ENCODE assay signal across 25 cellular contexts in genomic region chr19:12526542-12526941, GRCh38. TPM values are rescaled to one million over a fixed set of nuclear protein-coding genes. Genes with fewer than 3 reads are reported as not detected.
DNase-seq lines count a peak whose midpoint lies in the region; ATAC-seq and TF ChIP-seq lines count a peak whose summit lies in the region.
"Had no signal": no experiment of that assay in that cellular context is flagged by ENCODE, and none has a peak within 500 bp of the region (broad histone marks: within the 10 kb centered on the region; RNA-seq: fewer than 3 reads in every experiment).

No MANE protein-coding gene starts in this region.

- H3K4me3 Mint-ChIP-seq in CD8-positive, alpha-beta memory T cell: no peak overlapping the region
- H3K4me3 Mint-ChIP-seq in endothelial cell (ENCODE audit: unreplicated experiment) (peak overlapping the region; percentile 86), progenitor cell of endocrine pancreas (ENCODE audit: low read depth) (no peak overlapping the region)
- H3K4me3 Mint-ChIP-seq: activated CD4-positive, alpha-beta memory T cell treated with anti-CD3 and anti-CD28 coated beads, Interleukin-2, amount 10 ng/mL, durations not matched to agents 7 days and 5 days; activated naive CD8-positive, alpha-beta T cell treated with anti-CD3 and anti-CD28 coated beads, Interleukin-2, amount 10 ng/mL, durations not matched to agents 7 days and 5 days; central memory CD8-positive, alpha-beta T cell; natural killer cell treated with Interleukin-12 subunit alpha and Interleukin-12 subunit beta and Interleukin-15 and Interleukin-18, amount 100 ng/mL, for 72 hours had no signal

- no peak for DNase-seq in CD8-positive, alpha-beta memory T cell
- no peak for DNase-seq in endothelial cell (ENCODE audit: low spot score)
- DNase-seq in progenitor cell of endocrine pancreas (ENCODE audit: low spot score, unreplicated experiment): no peak
- no peak for DNase-seq in CD1c-positive myeloid dendritic cell (ENCODE audit: extremely low spot score)
- DNase-seq: activated CD4-positive, alpha-beta memory T cell treated with anti-CD3 and anti-CD28 coated beads, Interleukin-2, amount 10 ng/mL, durations not matched to agents 7 days and 5 days; activated effector memory CD4-positive, alpha-beta T cell treated with Interleukin-2 at 50 U/mL for 16 hours; activated naive CD8-positive, alpha-beta T cell treated with anti-CD3 and anti-CD28 coated beads, Interleukin-2, amount 10 ng/mL, durations not matched to agents 7 days and 5 days; DMS79; dorsolateral prefrontal cortex; glutamatergic neuron; left colon; NCI-H1436; NCI-H510A; ovary; T-cell; trophoblast cell had no signal

- peaks cover 48% of the 10 kb centered on the region for H3K36me3 ChIP-seq in CD8-positive, alpha-beta memory T cell (ENCODE audit: insufficient read depth, low read length)
- H3K36me3 ChIP-seq in HUES6 (ENCODE audit: control insufficient read depth, insufficient read depth, low read length): peaks cover 73% of the 10 kb centered on the region

- peaks cover 85% of the 10 kb centered on the region for H3K9me3 ChIP-seq in CD8-positive, alpha-beta memory T cell (ENCODE audit: low read length)
- peaks cover 97% of the 10 kb centered on the region for H3K9me3 ChIP-seq in HUES6 (ENCODE audit: control insufficient read depth, insufficient read depth, low read depth, low read length)

- peaks cover 5 to 8% (median 6%) of the 10 kb centered on the region in 3 donors for H3K4me1 Mint-ChIP-seq in CD8-positive, alpha-beta memory T cell
- no peaks in the 10 kb centered on the region for H3K4me1 Mint-ChIP-seq in endothelial cell (ENCODE audit: unreplicated experiment)
- no peaks in the 10 kb centered on the region for H3K4me1 Mint-ChIP-seq in progenitor cell of endocrine pancreas (ENCODE audit: low read depth)
- H3K4me1 Mint-ChIP-seq: activated CD4-positive, alpha-beta memory T cell treated with anti-CD3 and anti-CD28 coated beads, Interleukin-2, amount 10 ng/mL, durations not matched to agents 7 days and 5 days; activated naive CD8-positive, alpha-beta T cell treated with anti-CD3 and anti-CD28 coated beads, Interleukin-2, amount 10 ng/mL, durations not matched to agents 7 days and 5 days had no signal

- POLR2A ChIA-PET in CD8-positive, alpha-beta memory T cell (lab: Charles Lee): no interaction called here

- peaks cover 40 to 87% (median 81%) of the 10 kb centered on the region in 3 donors for H3K36me3 Mint-ChIP-seq in CD8-positive, alpha-beta memory T cell
- H3K36me3 Mint-ChIP-seq in endothelial cell (ENCODE audit: low read depth, unreplicated experiment): peaks cover 93% of the 10 kb centered on the region
- H3K36me3 Mint-ChIP-seq in progenitor cell of endocrine pancreas (ENCODE audit: insufficient read depth): peaks cover 88% of the 10 kb centered on the region

- H3K9me3 Mint-ChIP-seq in CD8-positive, alpha-beta memory T cell: peaks cover 40 to 97% (median 94%) of the 10 kb centered on the region in 5 donors
- H3K9me3 Mint-ChIP-seq in endothelial cell (ENCODE audit: unreplicated experiment): peaks cover 84% of the 10 kb centered on the region
- H3K9me3 Mint-ChIP-seq in progenitor cell of endocrine pancreas (ENCODE audit: low read depth): peaks cover 68% of the 10 kb centered on the region

- CTCF ChIA-PET in CD8-positive, alpha-beta memory T cell (lab: Charles Lee): no interaction called here

- no peak for TF ChIP-seq CTCF in endothelial cell (IDR thresholded peaks at IDR 0.05; ENCODE audit: unreplicated experiment)
- no peak for TF ChIP-seq CTCF in progenitor cell of endocrine pancreas (IDR thresholded peaks at IDR 0.05; ENCODE audit: unreplicated experiment)

- peak overlapping the region; percentile 6 for H3K4me3 ChIP-seq in CD8-positive, alpha-beta memory T cell (ENCODE audit: low read length)
- H3K4me3 ChIP-seq in HUES6 (ENCODE audit: low read depth, low read length): peak overlapping the region; percentile 36
- H3K4me3 ChIP-seq: ovary, SJSA1 had no signal

- H3K27ac ChIP-seq in CD8-positive, alpha-beta memory T cell (ENCODE audit: low read depth, low read length): no peak overlapping the region
- no peak overlapping the region for H3K27ac ChIP-seq in HUES6 (ENCODE audit: low read depth, low read length)
- H3K27ac ChIP-seq: dorsolateral prefrontal cortex, epithelial cell of prostate, ovary, SJSA1 had no signal

- H3K4me1 ChIP-seq in CD8-positive, alpha-beta memory T cell (ENCODE audit: insufficient read depth, low read length): no peaks in the 10 kb centered on the region
- H3K4me1 ChIP-seq in HUES6 (ENCODE audit: control insufficient read depth, insufficient read depth, low read length): no peaks in the 10 kb centered on the region
- H3K4me1 ChIP-seq: SJSA1 had no signal

- H3K27me3 ChIP-seq in CD8-positive, alpha-beta memory T cell (ENCODE audit: insufficient read depth, low read length, poor library complexity, severe bottlenecking): no peaks in the 10 kb centered on the region
- H3K27me3 ChIP-seq in HUES6 (ENCODE audit: control insufficient read depth, insufficient read depth, low read length): no peaks in the 10 kb centered on the region
- H3K27me3 ChIP-seq: dorsolateral prefrontal cortex, ovary, SJSA1 had no signal

- H3K27me3 Mint-ChIP-seq in CD8-positive, alpha-beta memory T cell: no peaks in the 10 kb centered on the region
- H3K27me3 Mint-ChIP-seq in endothelial cell (ENCODE audit: unreplicated experiment) (peaks cover 24% of the 10 kb centered on the region), progenitor cell of endocrine pancreas (no peaks in the 10 kb centered on the region)
- H3K27me3 Mint-ChIP-seq: activated CD4-positive, alpha-beta memory T cell treated with anti-CD3 and anti-CD28 coated beads, Interleukin-2, amount 10 ng/mL, durations not matched to agents 7 days and 5 days; activated naive CD8-positive, alpha-beta T cell treated with anti-CD3 and anti-CD28 coated beads, Interleukin-2, amount 10 ng/mL, durations not matched to agents 7 days and 5 days; central memory CD8-positive, alpha-beta T cell; natural killer cell treated with Interleukin-12 subunit alpha and Interleukin-12 subunit beta and Interleukin-15 and Interleukin-18, amount 100 ng/mL, for 72 hours; T-cell had no signal

- H3K27ac Mint-ChIP-seq in CD8-positive, alpha-beta memory T cell: no peak overlapping the region
- H3K27ac Mint-ChIP-seq in endothelial cell (ENCODE audit: unreplicated experiment) (no peak overlapping the region), progenitor cell of endocrine pancreas (peak overlapping the region; percentile 84)
- H3K27ac Mint-ChIP-seq: activated CD4-positive, alpha-beta memory T cell treated with anti-CD3 and anti-CD28 coated beads, Interleukin-2, amount 10 ng/mL, durations not matched to agents 7 days and 5 days; activated naive CD8-positive, alpha-beta T cell treated with anti-CD3 and anti-CD28 coated beads, Interleukin-2, amount 10 ng/mL, durations not matched to agents 7 days and 5 days; natural killer cell treated with Interleukin-12 subunit alpha and Interleukin-12 subunit beta and Interleukin-15 and Interleukin-18, amount 100 ng/mL, for 72 hours; T-cell had no signal

- no peak overlapping the region for H3K9ac ChIP-seq in HUES6 (ENCODE audit: low read length)

- no peak for ATAC-seq in HG03439 (IDR thresholded peaks at IDR 0.05; ENCODE audit: unreplicated experiment)
- no peak for ATAC-seq in GM18868 (IDR thresholded peaks at IDR 0.05; ENCODE audit: unreplicated experiment)
- no peak for ATAC-seq in GM18517 (IDR thresholded peaks at IDR 0.05; ENCODE audit: unreplicated experiment)
- ATAC-seq: left colon; natural killer cell treated with Interleukin-12 subunit alpha and Interleukin-12 subunit beta and Interleukin-15 and Interleukin-18, amount 100 ng/mL, for 72 hours; sciatic nerve; T-cell had no signal

RNA-seq across cellular contexts. Expression of gene ZNF564, which starts 24.7 kb away (rescaled TPM):
- 1 to 10 TPM; 7.4 to 8.0 TPM for total RNA-seq in CD8-positive, alpha-beta memory T cell
- polyA plus RNA-seq in CD8-positive, alpha-beta memory T cell: 16.7 TPM
- total RNA-seq in endothelial cell (ENCODE audit: unreplicated experiment) (18.8 TPM), progenitor cell of endocrine pancreas (18.9 and 23.1 TPM in 2 replicates)

RNA-seq across cellular contexts. Expression of gene ZNF709, which starts 41.9 kb away (rescaled TPM):
- 1 to 10 TPM; 2.5 TPM for total RNA-seq in CD8-positive, alpha-beta memory T cell
- 1.1 TPM for polyA plus RNA-seq in CD8-positive, alpha-beta memory T cell
- 6.6 TPM for total RNA-seq in endothelial cell (ENCODE audit: unreplicated experiment)
- 5.8 and 9.1 TPM in 2 replicates for total RNA-seq in progenitor cell of endocrine pancreas
